In genomic region chr7:81594767-81595166, GRCh38 we compare ENCODE assay signal across 21 cellular contexts.
DNase-seq lines count a peak whose midpoint lies in the region; ATAC-seq and TF ChIP-seq lines count a peak whose summit lies in the region.
"Had no signal": no experiment of that assay in that cellular context is flagged by ENCODE, and none has a peak within 500 bp of the region (broad histone marks: within the 10 kb centered on the region; RNA-seq: fewer than 3 reads in every experiment).

No MANE protein-coding gene starts in this region.

- H3K4ac ChIP-seq in IMR-90 (ENCODE audit: low read depth, low read length): no peak overlapping the region

- no peaks in the 10 kb centered on the region for H3K27me3 ChIP-seq in IMR-90 (ENCODE audit: control insufficient read depth, insufficient read depth, low read length)
- no peaks in the 10 kb centered on the region for H3K27me3 ChIP-seq in left lung
- no peaks in the 10 kb centered on the region for H3K27me3 ChIP-seq in prostate gland (replicated peaks; ENCODE audit: insufficient read depth)
- H3K27me3 ChIP-seq: right lobe of liver, vagina had no signal

- H3K9me1 ChIP-seq in IMR-90 (ENCODE audit: insufficient read depth, low read length): no peaks in the 10 kb centered on the region

- ATAC-seq in IMR-90 (ENCODE audit: low read depth) (no peak), left lung (peak; percentile 32), HG02981 (IDR thresholded peaks at IDR 0.05; ENCODE audit: unreplicated experiment) (no peak), GM19455 (IDR thresholded peaks at IDR 0.05; ENCODE audit: unreplicated experiment) (no peak)
- ATAC-seq: activated T-cell treated with anti-CD3 and anti-CD28 coated beads, Interleukin-2, amount 50 U/mL, for 72 hours; naive thymus-derived CD8-positive, alpha-beta T cell; right lobe of liver had no signal

- no peak overlapping the region for H2BK20ac ChIP-seq in IMR-90 (ENCODE audit: low read depth, low read length)

- TF ChIP-seq RAD21 in IMR-90 (IDR thresholded peaks at IDR 0.05; ENCODE audit: low read length): no peak

- intact Hi-C loops in IMR-90 (cut with micrococcal nuclease) (no loop called here), left lung (cut with DNase I) (no loop called here), prostate gland (cut with DNase I) (no loop called here)

- no peak for TF ChIP-seq CTCF in IMR-90 (conservative IDR thresholded peaks at IDR 0.05; ENCODE audit: low read depth, low read length)
- TF ChIP-seq CTCF in left lung (IDR thresholded peaks at IDR 0.05): no peak
- TF ChIP-seq CTCF in prostate gland (IDR thresholded peaks at IDR 0.05): no peak

- no peak overlapping the region for H3K4me2 ChIP-seq in IMR-90 (ENCODE audit: low read depth, low read length)

- DNase-seq in AG08395 (ENCODE audit: low spot score) (peak; percentile 2), IMR-90 (peak; percentile 40), fibroblast of gingiva (ENCODE audit: low read depth) (peak; percentile 70), left lung (peak in 1 of 2 donors; percentile 40), erythroblast (lab: John Stamatoyannopoulos, UW) (no peak), prostate gland (ENCODE audit: low spot score) (no peak)
- DNase-seq: activated CD4-positive, alpha-beta T cell treated with anti-CD3 and anti-CD28 coated beads for 4 hours; activated naive CD4-positive, alpha-beta T cell treated with anti-CD3 and anti-CD28 coated beads for 36 hours; activated T-cell treated with anti-CD3 and anti-CD28 coated beads, Interleukin-2, amount 50 U/mL, for 72 hours; amygdala; CD4-positive, CD25-positive, alpha-beta regulatory T cell; glutamatergic neuron; H7; MM.1S; naive thymus-derived CD8-positive, alpha-beta T cell; NCI-H146; NCI-H774; right lobe of liver had no signal

- in situ Hi-C loops in IMR-90 (cut with MboI; ENCODE audit: low sequenced_read_pairs): no loop called here

- no peaks in the 10 kb centered on the region for H4K20me1 ChIP-seq in IMR-90 (ENCODE audit: insufficient read depth, low read length)

- no peak overlapping the region for H3K14ac ChIP-seq in IMR-90 (replicated peaks; ENCODE audit: low read depth, low read length)

- H4K8ac ChIP-seq in IMR-90 (ENCODE audit: low read depth in 2 of 2, low read length in 2 of 2): no peak overlapping the region

- H3K18ac ChIP-seq in IMR-90 (ENCODE audit: low read depth, low read length): no peak overlapping the region

- no peaks in the 10 kb centered on the region for H3K36me3 ChIP-seq in IMR-90 (ENCODE audit: control insufficient read depth, insufficient read depth, low read length)
- H3K36me3 ChIP-seq in left lung: no peaks in the 10 kb centered on the region
- no peaks in the 10 kb centered on the region for H3K36me3 ChIP-seq in prostate gland
- H3K36me3 ChIP-seq: right lobe of liver, vagina had no signal

- H3K27ac ChIP-seq in IMR-90 (ENCODE audit: insufficient read depth, low read length) (no peak overlapping the region), left lung (no peak overlapping the region), prostate gland (no peak overlapping the region)
- H3K27ac ChIP-seq: right lobe of liver, vagina had no signal

- H2BK5ac ChIP-seq in IMR-90 (ENCODE audit: low read depth, low read length, poor library complexity, severe bottlenecking): no peak overlapping the region

- H3K9me3 ChIP-seq in IMR-90 (ENCODE audit: control insufficient read depth, insufficient read depth, low read length) (no peaks in the 10 kb centered on the region), left lung (no peaks in the 10 kb centered on the region), prostate gland (no peaks in the 10 kb centered on the region)
- H3K9me3 ChIP-seq: right lobe of liver, vagina had no signal

- no TSS peak for BruUV-seq in IMR-90 (replicated peaks; lab: Mats Ljungman, UMichigan)

- H2AK9ac ChIP-seq in IMR-90 (replicated peaks; ENCODE audit: low read depth, low read length, poor library complexity): no peak overlapping the region

- dilution Hi-C loops in IMR-90 (cut with HindIII; ENCODE audit: low sequenced_read_pairs, unreplicated experiment): no loop called here

- no peak overlapping the region for H2AK5ac ChIP-seq in IMR-90 (ENCODE audit: low read depth, low read length)

- no peak for TF ChIP-seq POLR2A in IMR-90 (IDR thresholded peaks at IDR 0.05; ENCODE audit: low read depth, low read length)
- TF ChIP-seq POLR2A in erythroblast (IDR thresholded peaks at IDR 0.05; ENCODE audit: low read length): no peak
- TF ChIP-seq POLR2A in prostate gland (IDR thresholded peaks at IDR 0.05): no peak

- no peak overlapping the region for H2AFZ ChIP-seq in IMR-90 (replicated peaks; ENCODE audit: low read length, poor library complexity)

- no peak overlapping the region for H3K9ac ChIP-seq in IMR-90 (ENCODE audit: low read depth, low read length)

- H4K91ac ChIP-seq in IMR-90 (ENCODE audit: insufficient read depth, low read depth, low read length): no peak overlapping the region

- no peak overlapping the region for H2BK120ac ChIP-seq in IMR-90 (ENCODE audit: low read depth, low read length)

- no peak overlapping the region for H3K23ac ChIP-seq in IMR-90 (ENCODE audit: low read depth, low read length)

- WGBS in IMR-90 (ENCODE audit: extremely low coverage in 2 of 2, insufficient read length in 1 of 2), 2 experiments: no CpG with 5 or more reads among the region's 1 CpG
- 27% methylated on average over 1 of the region's 1 CpG for WGBS in prostate gland

- CTCF ChIA-PET in IMR-90 (lab: Yijun Ruan, JAX): no interaction called here

- no peak overlapping the region; the same call in 2 of the 3 replicates for H2BK15ac ChIP-seq in IMR-90 (ENCODE audit: low read depth, low read length)

- no peak overlapping the region for H3K56ac ChIP-seq in IMR-90 (ENCODE audit: extremely low read depth, insufficient read depth, low read length)

- H3K4me1 ChIP-seq in IMR-90 (ENCODE audit: control insufficient read depth, insufficient read depth, low read length) (peaks cover 3% of the 10 kb centered on the region; the same call in 1 of the 2 replicates), left lung (no peaks in the 10 kb centered on the region), prostate gland (replicated peaks) (no peaks in the 10 kb centered on the region)
- H3K4me1 ChIP-seq: right lobe of liver, vagina had no signal

- no peaks in the 10 kb centered on the region for H3K79me1 ChIP-seq in IMR-90 (ENCODE audit: low read depth in 1 of 2, low read length in 2 of 2)

- no peak overlapping the region for H3K4me3 ChIP-seq in IMR-90 (ENCODE audit: insufficient read depth, low read depth, low read length)
- H3K4me3 ChIP-seq in left lung: no peak overlapping the region
- H3K4me3 ChIP-seq in prostate gland: no peak overlapping the region
- H3K4me3 ChIP-seq: right lobe of liver, vagina had no signal

- H4K5ac ChIP-seq in IMR-90 (ENCODE audit: low read depth, low read length): no peak overlapping the region

- POLR2A ChIA-PET in IMR-90 (lab: Charles Lee; ENCODE audit: unreplicated experiment): no interaction called here

TF ChIP-seq in IMR-90, 13 proteins besides CTCF, POLR2A, EP300 and RAD21:
- TF ChIP-seq ELK1 (IDR thresholded peaks at IDR 0.05; ENCODE audit: borderline replicate concordance, low read depth, low read length) (no peak), NFE2L2 (IDR thresholded peaks at IDR 0.05; ENCODE audit: low read depth, low read length) (no peak), FOS (IDR thresholded peaks at IDR 0.05; ENCODE audit: low read depth, low read length) (no peak), MAFK (IDR thresholded peaks at IDR 0.05; ENCODE audit: low read depth, low read length) (no peak), MXI1 (IDR thresholded peaks at IDR 0.05; ENCODE audit: borderline replicate concordance, low read depth, low read length) (no peak), MAZ (IDR thresholded peaks at IDR 0.05; ENCODE audit: borderline replicate concordance, low read depth, low read length) (no peak), CEBPB (IDR thresholded peaks at IDR 0.05; ENCODE audit: low read depth, low read length) (no peak), RCOR1 (IDR thresholded peaks at IDR 0.05; ENCODE audit: insufficient replicate concordance, low read length) (no peak), CHD1 (IDR thresholded peaks at IDR 0.05; ENCODE audit: low read depth, low read length) (no peak), SMC3 (IDR thresholded peaks at IDR 0.05; ENCODE audit: low read depth, low read length) (no peak), BHLHE40 (IDR thresholded peaks at IDR 0.05; ENCODE audit: low read depth, low read length) (no peak), USF2 (IDR thresholded peaks at IDR 0.05; ENCODE audit: low read depth, low read length) (no peak)

Comparison
In these comparisons a context has a peak if more than half of its experiments do, and no peak if none do; other contexts are left out.
1. DNase-seq: peak in AG08395 (single experiment), IMR-90 (single experiment) and fibroblast of gingiva (single experiment); none in erythroblast (0 of 2) and prostate gland (single experiment).